ENCODE assay signal across 8 cellular contexts in genomic region chr17:77127735-77128361, GRCh38. TPM values are rescaled to one million over a fixed set of nuclear protein-coding genes. Genes with fewer than 3 reads are reported as not detected.
DNase-seq lines count a peak whose midpoint lies in the region; ATAC-seq and TF ChIP-seq lines count a peak whose summit lies in the region.

No MANE protein-coding gene starts in this region.

- H3K9me3 ChIP-seq in KOPT-K1 (ENCODE audit: insufficient read depth, low read length, poor library complexity, severe bottlenecking) (no peaks in the 10 kb centered on the region), smooth muscle cell (replicated peaks; ENCODE audit: low read depth) (no peaks in the 10 kb centered on the region)

- no peak for TF ChIP-seq CTCF in smooth muscle cell (IDR thresholded peaks at IDR 0.05; ENCODE audit: borderline replicate concordance, insufficient read depth, poor library complexity, severe bottlenecking)

- ATAC-seq in Right ventricle myocardium superior (ENCODE audit: poor library complexity): peak; percentile 67

- intact Hi-C loops in Right ventricle myocardium superior (cut with DNase I): no loop called here

- peaks cover 14% of the 10 kb centered on the region for H3K4me1 ChIP-seq in smooth muscle cell (ENCODE audit: low read depth)

- H3K9ac ChIP-seq in smooth muscle cell (ENCODE audit: low read depth): no peak overlapping the region

- no peak overlapping the region for H3K4me3 ChIP-seq in smooth muscle cell

- no peaks in the 10 kb centered on the region for H4K20me1 ChIP-seq in smooth muscle cell (ENCODE audit: low read depth)

- no peaks in the 10 kb centered on the region for H3K27me3 ChIP-seq in smooth muscle cell (ENCODE audit: low read depth)

- DNase-seq in activated T-cell treated with anti-CD3 and anti-CD28 coated beads for 48 hours (ENCODE audit: low read depth): peak; percentile 60
- DNase-seq in Right ventricle myocardium superior: peak; percentile 88
- DNase-seq in stimulated activated CD4-positive, alpha-beta T cell treated with anti-CD3 and anti-CD28 coated beads, Interleukin-12 subunit alpha, Interleukin-12 subunit beta, amount 100 ng/mL, for 4 hours: peak; percentile 29
- DNase-seq in SK-N-DZ (ENCODE audit: low spot score): no peak
- no peak for DNase-seq in NCI-H146 (lab: John Stamatoyannopoulos, UW)
- no peak for DNase-seq in DMS79 treated with DMSO at 0.1 percent for 48 hours (lab: John Stamatoyannopoulos, UW)
- no peak for DNase-seq in smooth muscle cell (lab: John Stamatoyannopoulos, UW; ENCODE audit: unreplicated experiment)

- no peak overlapping the region for H3K4me2 ChIP-seq in smooth muscle cell

- H3F3A ChIP-seq in smooth muscle cell (ENCODE audit: low read depth): peaks cover 12% of the 10 kb centered on the region

- H2AFZ ChIP-seq in smooth muscle cell (ENCODE audit: low read depth): no peak overlapping the region

- H3K79me2 ChIP-seq in smooth muscle cell (ENCODE audit: low read depth): no peaks in the 10 kb centered on the region

- peak overlapping the region; percentile 70 for H3K27ac ChIP-seq in KOPT-K1 (ENCODE audit: low read depth, low read length, poor library complexity, severe bottlenecking)
- H3K27ac ChIP-seq in smooth muscle cell (ENCODE audit: low read depth): no peak overlapping the region

- 93% methylated on average over 18 of the region's 18 CpGs for WGBS in smooth muscle cell (ENCODE audit: low lambda C conversion rate)

- no peaks in the 10 kb centered on the region for H3K36me3 ChIP-seq in KOPT-K1 (ENCODE audit: insufficient read depth, low read length)
- H3K36me3 ChIP-seq in smooth muscle cell (ENCODE audit: low read depth): no peaks in the 10 kb centered on the region

RNA-seq across cellular contexts. Expression of gene SEC14L1, which starts 12.9 kb away (rescaled TPM):
- total RNA-seq in Right ventricle myocardium superior (63.9 TPM), smooth muscle cell (24.3 and 25.1 TPM in 2 replicates)
- 17.1 and 19.5 TPM in 2 replicates for polyA plus RNA-seq in SK-N-DZ (2014; cell fraction: cytosol; rRNA removed)
- polyA plus RNA-seq in SK-N-DZ (2014; cell fraction: nucleus; rRNA removed): 11.7 and 21.8 TPM in 2 replicates
- 25.8 and 29.5 TPM in 2 replicates for polyA plus RNA-seq in smooth muscle cell

Comparison
In these comparisons a context has a peak if more than half of its experiments do, and no peak if none do; other contexts are left out.
1. DNase-seq: peak in activated T-cell treated with anti-CD3 and anti-CD28 coated beads for 48 hours (single experiment), Right ventricle myocardium superior (single experiment) and stimulated activated CD4-positive, alpha-beta T cell treated with anti-CD3 and anti-CD28 coated beads, Interleukin-12 subunit alpha, Interleukin-12 subunit beta, amount 100 ng/mL, for 4 hours (single experiment); none in SK-N-DZ (single experiment), NCI-H146 (single experiment), DMS79 treated with DMSO at 0.1 percent for 48 hours (single experiment) and smooth muscle cell (single experiment).